8 cellular contexts compared by ENCODE assay signal in genomic region chr20:3209023-3209945, GRCh38. TPM values are rescaled to one million over a fixed set of nuclear protein-coding genes. Genes with fewer than 3 reads are reported as not detected.
DNase-seq lines count a peak whose midpoint lies in the region; ATAC-seq, FAIRE-seq and TF ChIP-seq lines count a peak whose summit lies in the region.

Gene ITPA, plus strand, starts transcription at chr20:3209498. Its CDS starts 54 bp downstream, at chr20:3209552.

- TF ChIP-seq EP300 in GM12878 (IDR thresholded peaks at IDR 0.05; ENCODE audit: borderline replicate concordance in 1 of 2, control insufficient read depth in 1 of 2, low read depth in 2 of 2, low read length in 2 of 2): no peak

- BruUV-seq in GM12878 (replicated peaks; lab: Mats Ljungman, UMichigan): TSS peak; percentile 89

- H3K9me3 ChIP-seq in GM12878 (replicated peaks; ENCODE audit: control insufficient read depth, insufficient read depth, low read length) (no peaks in the 10 kb centered on the region), iPS DF 6.9 (ENCODE audit: control insufficient read depth, insufficient read depth, low read length) (no peaks in the 10 kb centered on the region)

- peaks cover 32% of the 10 kb centered on the region for H3K79me2 ChIP-seq in GM12878 (ENCODE audit: control insufficient read depth, insufficient read depth, low read length)

- no peaks in the 10 kb centered on the region for H4K20me1 ChIP-seq in GM12878 (ENCODE audit: control insufficient read depth, insufficient read depth)

- H3K27ac ChIP-seq in GM12878 (ENCODE audit: control insufficient read depth, insufficient read depth) (peak within 1 kb of the TSS; percentile 94), iPS DF 6.9 (ENCODE audit: low read length) (no peak within 1 kb of the TSS)

- POLR2A ChIA-PET in GM12878 (lab: Charles Lee): interaction anchor here (0.5 to 1.0 kb wide), 2 partner anchors 12 to 101 kb away, joined by 4 to 11 read pairs; no protein-coding TSS in a partner anchor

- TF ChIP-seq CTCF in GM12878 (IDR thresholded peaks at IDR 0.05 in 2 of 3, conservative IDR thresholded peaks at IDR 0.05 in 1 of 3; ENCODE audit: control insufficient read depth in 2 of 3, extremely low read depth in 1 of 3, insufficient read depth in 1 of 3, low read depth in 3 of 3, low read length in 3 of 3): no peak

- DNase-seq in NCI-H2029 (lab: John Stamatoyannopoulos, UW) (peak; percentile 7), NCI-H2029 treated with DMSO at 0.1 percent for 48 hours (lab: John Stamatoyannopoulos, UW) (no peak), Kasumi-1 (lab: John Stamatoyannopoulos, UW) (peak; percentile 66), GM12878 (ENCODE audit: low read depth, low spot score) (no peak), iPS DF 6.9 (ENCODE audit: low read depth, low spot score) (peak; percentile 29), sciatic nerve (ENCODE audit: low spot score) (peak; percentile 75)

- CTCF ChIA-PET in GM12878 (lab: Yijun Ruan, JAX): interaction anchor here (0.5 to 4.0 kb wide), 8 partner anchors 9 to 434 kb away, joined by 3 to 19 read pairs (median 4); no protein-coding TSS in a partner anchor

- FAIRE-seq in GM12878 (lab: Jason Lieb, UNC): peak; percentile 75

- peak within 1 kb of the TSS; percentile 100 for H3K4me3 ChIP-seq in GM12878
- H3K4me3 ChIP-seq in iPS DF 6.9 (ENCODE audit: low read length): peak within 1 kb of the TSS; percentile 95

- peak within 1 kb of the TSS; percentile 99 for H3K4me2 ChIP-seq in GM12878 (ENCODE audit: control insufficient read depth, insufficient read depth)

- SMC1A ChIA-PET in GM12878 (lab: Charles Lee; ENCODE audit: uncharacterized antibody, unreplicated experiment): interaction anchor here (0.7 to 2.2 kb wide), 3 partner anchors 10 to 164 kb away, joined by 3 to 10 read pairs (median 3); no protein-coding TSS in a partner anchor

- 1% methylated on average over 50 of the region's 55 CpGs for WGBS in GM12878 (ENCODE audit: insufficient coverage, insufficient replicate concordance, low lambda C conversion rate, missing lambda C conversion rate)
- WGBS in iPS DF 6.9 (ENCODE audit: insufficient coverage, insufficient read length): no CpG with 5 or more reads among the region's 55 CpGs

- peaks cover 7% of the 10 kb centered on the region for H3K4me1 ChIP-seq in GM12878 (ENCODE audit: control insufficient read depth, insufficient read depth, low read length)
- peaks cover 3% of the 10 kb centered on the region for H3K4me1 ChIP-seq in iPS DF 6.9 (ENCODE audit: control insufficient read depth, insufficient read depth, low read length)

- TF ChIP-seq RAD21 in GM12878 (IDR thresholded peaks at IDR 0.05; ENCODE audit: insufficient read depth, low read depth, low read length): no peak

- H3K9ac ChIP-seq in GM12878 (ENCODE audit: control insufficient read depth, insufficient read depth, low read length): peak within 1 kb of the TSS; percentile 97

- TF ChIP-seq POLR2A in GM12878 (IDR thresholded peaks at IDR 0.05; ENCODE audit: low read depth, low read length): peak; percentile 86

- peak within 1 kb of the TSS; percentile 96 for H2AFZ ChIP-seq in GM12878 (ENCODE audit: control insufficient read depth, low read depth, low read length)

- ATAC-seq in GM12878 (peak; percentile 73), sciatic nerve (peak; percentile 65), HG03460 (IDR thresholded peaks at IDR 0.05; ENCODE audit: unreplicated experiment) (no peak)

- RAD21 ChIA-PET in GM12878 (lab: Charles Lee; ENCODE audit: unreplicated experiment): interaction anchor here (1.1 to 1.4 kb wide), 2 partner anchors 52 to 107 kb away, joined by 3 to 4 read pairs; no protein-coding TSS in a partner anchor

- intact Hi-C loops in T-helper 2 cell treated with Interferon-gamma antibody and Interleukin-4, amounts not matched to agents 100 ng/mL and 5 ng/mL, for 36 hours (cut with micrococcal nuclease): no loop called here
- intact Hi-C loops in GM12878 (cut with micrococcal nuclease; ENCODE audit: unreplicated experiment): loop anchor here (10.0 kb wide), 1 partner anchor 164 kb away; the partner anchor contains the start of genes GNRH2 and MRPS26
- intact Hi-C loops in sciatic nerve (cut with DNase I): no loop called here

- H3K36me3 ChIP-seq in GM12878 (ENCODE audit: control insufficient read depth in 2 of 2, insufficient read depth in 2 of 2, low read length in 1 of 2) (0 out of 4 replicates have a peak, but pooled peaks cover 0 to 3% of the 10 kb centered on the region in 2 experiments), iPS DF 6.9 (ENCODE audit: control insufficient read depth, insufficient read depth, low read length) (peaks cover 9% of the 10 kb centered on the region; the same call in 1 of the 2 replicates)

- H3K27me3 ChIP-seq in GM12878 (replicated peaks in 1 of 2; ENCODE audit: control insufficient read depth in 2 of 2, insufficient read depth in 2 of 2, low read length in 1 of 2) (no peaks in the 10 kb centered on the region), iPS DF 6.9 (ENCODE audit: control insufficient read depth, insufficient read depth, low read length) (no peaks in the 10 kb centered on the region)

- in situ Hi-C loops in GM12878 (cut with MboI): no loop called here

TF ChIP-seq in GM12878, 131 proteins besides CTCF, POLR2A, EP300 and RAD21 (continues in another document):
- TF ChIP-seq CEBPB (IDR thresholded peaks at IDR 0.05; ENCODE audit: borderline replicate concordance in 1 of 2, low read depth in 2 of 2, low read length in 2 of 2): no peak
- TF ChIP-seq ZNF622 (IDR thresholded peaks at IDR 0.05): no peak
- TF ChIP-seq RFX5 (IDR thresholded peaks at IDR 0.05; ENCODE audit: low read depth, low read length): peak; percentile 55; the same call in 1 of the 2 replicates
- peak; percentile 84 for TF ChIP-seq ELK1 (IDR thresholded peaks at IDR 0.05; ENCODE audit: low read depth, low read length)
- TF ChIP-seq MYB (IDR thresholded peaks at IDR 0.05; ENCODE audit: borderline replicate concordance, low read depth, low read length): no peak
- peak; percentile 87 for TF ChIP-seq MAX (IDR thresholded peaks at IDR 0.05; ENCODE audit: low read depth, low read length)
- TF ChIP-seq MXI1 (IDR thresholded peaks at IDR 0.05; ENCODE audit: low read depth, low read length): peak; percentile 91
- TF ChIP-seq MTA2 (IDR thresholded peaks at IDR 0.05; ENCODE audit: low read depth): peak; percentile 55; the same call in 1 of the 2 replicates
- TF ChIP-seq HCFC1 (IDR thresholded peaks at IDR 0.05; ENCODE audit: low read length): peak; percentile 36; the same call in 1 of the 2 replicates
- peak; percentile 57 for TF ChIP-seq MEF2B (IDR thresholded peaks at IDR 0.05; ENCODE audit: partially characterized antibody, poor library complexity, severe bottlenecking)
- TF ChIP-seq ETV6 (conservative IDR thresholded peaks at IDR 0.05 in 1 of 2, IDR thresholded peaks at IDR 0.05 in 1 of 2; ENCODE audit: borderline replicate concordance in 1 of 2, low read depth in 1 of 2): peak; percentile 73 to 95; a peak in 2 of 4 replicates

RNA-seq across cellular contexts. Expression of gene ITPA, which starts in this region (rescaled TPM):
- total RNA-seq in T-helper 2 cell treated with Interferon-gamma antibody and Interleukin-4, amounts not matched to agents 100 ng/mL and 5 ng/mL, for 36 hours: 73.8 and 74.3 TPM in 2 replicates
- total RNA-seq in GM12878 (2013; cell fraction: nucleolus; rRNA removed): 19.1 and 22.1 TPM in 2 replicates
- total RNA-seq in GM12878 (2014; rRNA removed): 79.8 and 91.8 TPM in 2 replicates
- 46.5 and 48.4 TPM in 2 replicates for total RNA-seq in GM12878 (2014; rRNA removed; fragmentation: Illumina TruSeq; extraction: Trizol)
- total RNA-seq in GM12878 (2021): 78.7 and 86.1 TPM in 2 replicates
- 25.0 TPM for polyA plus RNA-seq in GM12878 (2011; ENCODE audit: low read depth)
- 29.1 and 38.5 TPM in 2 replicates for polyA plus RNA-seq in GM12878 (2011; rRNA removed)
- 54.5 and 77.0 TPM in 2 replicates for polyA plus RNA-seq in GM12878 (2011; cell fraction: cytosol; rRNA removed)
- 44.6 and 49.7 TPM in 2 replicates for polyA plus RNA-seq in GM12878 (2011; cell fraction: nucleus; rRNA removed)
- polyA plus RNA-seq in GM12878 (2012): 43.1 and 47.7 TPM in 2 replicates
- polyA plus RNA-seq in GM12878 (2014; fragmentation: Illumina TruSeq; extraction: Trizol): 30.8 and 44.4 TPM in 2 replicates
- polyA plus RNA-seq in GM12878 (2014; fragmentation: Nextera tagmentation; extraction: Ambion mirVana): 10 to 100 TPM in 1 of 2 experiments, 1 to 10 TPM in 1; 5.5 to 30.2 TPM
- polyA plus RNA-seq in GM12878 (2014; rRNA removed): 91.2 and 103 TPM in 2 replicates
- 100 to 1,000 TPM; 112 to 124 TPM for polyA plus RNA-seq in GM12878 (2016; fragmentation: Nextera tagmentation; extraction: Ambion mirVana)
- 8.0 and 22.7 TPM in 2 replicates for polyA minus RNA-seq in GM12878 (2011; rRNA and poly(A)+ RNA removed)
- polyA minus RNA-seq in GM12878 (2011; cell fraction: cytosol; rRNA and poly(A)+ RNA removed): 6.1 and 6.5 TPM in 2 replicates
- 3.1 and 7.1 TPM in 2 replicates for polyA minus RNA-seq in GM12878 (2011; cell fraction: nucleus; rRNA and poly(A)+ RNA removed)
- 32.8 TPM for total RNA-seq in sciatic nerve

Comparison
In these comparisons a context has a peak if more than half of its experiments do, and no peak if none do; other contexts are left out.
1. DNase-seq: peak in NCI-H2029 (single experiment), Kasumi-1 (2 of 2), iPS DF 6.9 (single experiment) and sciatic nerve (single experiment); none in NCI-H2029 treated with DMSO at 0.1 percent for 48 hours (single experiment) and GM12878 (single experiment).